Comparison of ENCODE assay signal across 18 cellular contexts in genomic region chr22:43176090-43176489, GRCh38.
"Had no signal": no experiment of that assay in that cellular context is flagged by ENCODE, and none has a peak within 500 bp of the region (broad histone marks: within the 10 kb centered on the region; RNA-seq: fewer than 3 reads in every experiment).

No MANE protein-coding gene starts in this region.

- DNase-seq: activated CD4-positive, alpha-beta T cell treated with anti-CD3 and anti-CD28 coated beads for 4 hours; activated CD4-positive, alpha-beta T cell treated with anti-CD3 and anti-CD28 coated beads, Interleukin-2, amount 50 U/mL, for 48 hours; activated CD4-positive, CD25-positive, alpha-beta regulatory T cell; activated CD8-positive, alpha-beta memory T cell treated with anti-CD3 and anti-CD28 coated beads, Interleukin-2, amount 50 U/mL, for 48 hours; activated naive CD4-positive, alpha-beta T cell; activated naive CD8-positive, alpha-beta T cell treated with anti-CD3 and anti-CD28 coated beads for 36 hours; activated T-cell treated with anti-CD3 and anti-CD28 coated beads, Interleukin-2, amount 50 U/mL, for 4 hours; amniotic stem cell; cerebellar nuclear complex; effector CD4-positive, alpha-beta T cell; foreskin keratinocyte; retina; stimulated activated CD4-positive, alpha-beta T cell treated with anti-CD3 and anti-CD28 coated beads, Interleukin-12 subunit alpha, Interleukin-12 subunit beta, amount 100 ng/mL, for 4 hours; stimulated activated CD4-positive, alpha-beta T cell treated with anti-CD3 and anti-CD28 coated beads, Interleukin-4, amount 100 ng/mL, for 4 hours; stimulated activated naive CD8-positive, alpha-beta T cell treated with anti-CD3 and anti-CD28 coated beads, Interleukin-15, Interleukin-2, amounts not matched to agents 100 U/mL and 50 U/mL, for 24 hours; T-helper 17 cell; upper lobe of left lung had no signal

- FAIRE-seq: endometrium had no signal

- H3K27ac ChIP-seq: foreskin keratinocyte, upper lobe of left lung had no signal

- H3K27me3 ChIP-seq: foreskin keratinocyte, upper lobe of left lung had no signal

- H3K4me1 ChIP-seq: foreskin keratinocyte had no signal

- H3K4me3 ChIP-seq: upper lobe of left lung had no signal

- H3K9me3 ChIP-seq: upper lobe of left lung had no signal

- ATAC-seq: activated T-cell treated with anti-CD3 and anti-CD28 coated beads, Interleukin-2, amount 50 U/mL, for 4 hours; foreskin keratinocyte; stimulated activated naive CD8-positive, alpha-beta T cell treated with anti-CD3 and anti-CD28 coated beads, Interleukin-15, Interleukin-2, amounts not matched to agents 100 U/mL and 50 U/mL, for 24 hours; T-helper 17 cell had no signal
